8 cellular contexts compared by ENCODE assay signal in genomic region chr19:19032420-19033175, GRCh38. TPM values are rescaled to one million over a fixed set of nuclear protein-coding genes. Genes with fewer than 3 reads are reported as not detected.
A peak's percentile ranks its signal among the peaks of the same experiment; 100 is the strongest.
DNase-seq lines count a peak whose midpoint lies in the region; ATAC-seq and TF ChIP-seq lines count a peak whose summit lies in the region.

No MANE protein-coding gene starts in this region.

- H3K27me3 Mint-ChIP-seq in activated CD4-positive, alpha-beta memory T cell treated with anti-CD3 and anti-CD28 coated beads for 36 hours: no peaks in the 10 kb centered on the region

- H3K4me3 Mint-ChIP-seq in activated CD4-positive, alpha-beta memory T cell treated with anti-CD3 and anti-CD28 coated beads for 36 hours: peak overlapping the region; percentile 89

- intact Hi-C loops in activated CD4-positive, alpha-beta memory T cell treated with anti-CD3 and anti-CD28 coated beads for 36 hours (cut with micrococcal nuclease): loop anchor here (1.0 to 5.0 kb wide), 2 partner anchors 113 to 375 kb away; partner anchors contain the start of genes COPE, DDX49 and GATAD2A

- peaks cover 26% of the 10 kb centered on the region for H3K36me3 Mint-ChIP-seq in activated CD4-positive, alpha-beta memory T cell treated with anti-CD3 and anti-CD28 coated beads for 36 hours

- no peaks in the 10 kb centered on the region for H3K27me3 ChIP-seq in lung (ENCODE audit: control insufficient read depth, insufficient read depth)

- peak; percentile 77 for DNase-seq in activated gamma-delta T cell treated with Interleukin-2 at 50 U/mL for 16 hours
- no peak for DNase-seq in activated gamma-delta T cell (lab: John Stamatoyannopoulos, UW)
- peak; percentile 69 for DNase-seq in NCI-H69 (lab: John Stamatoyannopoulos, UW)
- DNase-seq in activated CD4-positive, alpha-beta memory T cell treated with anti-CD3 and anti-CD28 coated beads for 36 hours: peak; percentile 89
- peak; percentile 57 for DNase-seq in effector CD4-positive, alpha-beta T cell
- DNase-seq in lung (ENCODE audit: low spot score): peak; percentile 95
- DNase-seq in stimulated activated CD4-positive, alpha-beta T cell treated with anti-CD3 and anti-CD28 coated beads, TNF-alpha, amount 100 ng/mL, for 24 hours (ENCODE audit: low read depth in 3 of 3): peak; percentile 66 to 83 (median 71)

- POLR2A ChIA-PET in activated CD4-positive, alpha-beta memory T cell treated with anti-CD3 and anti-CD28 coated beads for 36 hours (lab: Charles Lee): no interaction called here

- H3K27ac ChIP-seq in lung (ENCODE audit: low read depth in 1 of 2, low read length in 1 of 2): peak overlapping the region; percentile 80 to 96

- WGBS in lung, 2 donors: 0 to 1% methylated on average over 31 of the region's 31 CpGs

- ATAC-seq in HG03175 (IDR thresholded peaks at IDR 0.05; ENCODE audit: unreplicated experiment) (peak; percentile 2), lung (ENCODE audit: insufficient read depth, low FRiP score) (peak; percentile 69)

- H3K4me1 ChIP-seq in lung (ENCODE audit: control insufficient read depth in 2 of 2, insufficient read depth in 2 of 2, low read length in 2 of 2): peaks cover 0 to 10% of the 10 kb centered on the region in 2 donors

- CTCF ChIA-PET in activated CD4-positive, alpha-beta memory T cell treated with anti-CD3 and anti-CD28 coated beads for 36 hours (lab: Charles Lee): no interaction called here

- no peaks in the 10 kb centered on the region for H3K9me3 ChIP-seq in lung (ENCODE audit: control insufficient read depth in 2 of 2, insufficient read depth in 1 of 2, low read length in 1 of 2)

- peaks cover 11 to 16% of the 10 kb centered on the region in 2 donors for H3K36me3 ChIP-seq in lung (ENCODE audit: control insufficient read depth in 2 of 2, insufficient read depth in 2 of 2, low read length in 2 of 2)

- TF ChIP-seq CTCF in lung (IDR thresholded peaks at IDR 0.05; ENCODE audit: control extremely low read depth, extremely low read depth): no peak

- peak overlapping the region; percentile 84 for H3K4me3 ChIP-seq in lung

- H3K9me3 Mint-ChIP-seq in activated CD4-positive, alpha-beta memory T cell treated with anti-CD3 and anti-CD28 coated beads for 36 hours: no peaks in the 10 kb centered on the region

- H3K4me1 Mint-ChIP-seq in activated CD4-positive, alpha-beta memory T cell treated with anti-CD3 and anti-CD28 coated beads for 36 hours (ENCODE audit: low read depth): peaks cover 35% of the 10 kb centered on the region

- H3K27ac Mint-ChIP-seq in activated CD4-positive, alpha-beta memory T cell treated with anti-CD3 and anti-CD28 coated beads for 36 hours: peak overlapping the region; percentile 84

RNA-seq across cellular contexts. Expression of gene SUGP2, which starts 0.7 kb away (rescaled TPM):
- 100 to 1,000 TPM in 1 of 2 experiments, 10 to 100 TPM in 1; 98.1 to 102 TPM for total RNA-seq in activated CD4-positive, alpha-beta memory T cell treated with anti-CD3 and anti-CD28 coated beads for 36 hours
- total RNA-seq in lung: 10 to 100 TPM; 55.2 to 73.4 TPM
- 10 to 100 TPM; 27.6 to 63.9 TPM for polyA plus RNA-seq in lung

RNA-seq across cellular contexts. Expression of gene ARMC6, which starts 0.8 kb away (rescaled TPM):
- total RNA-seq in activated CD4-positive, alpha-beta memory T cell treated with anti-CD3 and anti-CD28 coated beads for 36 hours: 10 to 100 TPM; 24.4 to 26.2 TPM
- 10 to 100 TPM; 23.5 to 33.1 TPM for total RNA-seq in lung
- 10 to 100 TPM; 31.2 to 33.3 TPM for polyA plus RNA-seq in lung

RNA-seq across cellular contexts. Expression of gene SLC25A42, which starts 31.2 kb away (rescaled TPM):
- total RNA-seq in activated CD4-positive, alpha-beta memory T cell treated with anti-CD3 and anti-CD28 coated beads for 36 hours: 10 to 100 TPM; 12.2 to 12.4 TPM
- 10 to 100 TPM in 1 of 2 donors, 1 to 10 TPM in 1; 7.5 to 10.1 TPM for total RNA-seq in lung
- polyA plus RNA-seq in lung: 1 to 10 TPM; 5.8 to 6.4 TPM
